Comparison of ENCODE assay signal across 25 cellular contexts in genomic region chr5:5055708-5056107, GRCh38.
DNase-seq lines count a peak whose midpoint lies in the region; ATAC-seq, FAIRE-seq and TF ChIP-seq lines count a peak whose summit lies in the region.
"Had no signal": no experiment of that assay in that cellular context is flagged by ENCODE, and none has a peak within 500 bp of the region (broad histone marks: within the 10 kb centered on the region; RNA-seq: fewer than 3 reads in every experiment).

No MANE protein-coding gene starts in this region.

- no peak for TF ChIP-seq CTCF in HepG2 (CRISPR knock-in tag; IDR thresholded peaks at IDR 0.05)
- no peak for TF ChIP-seq CTCF in right lobe of liver (IDR thresholded peaks at IDR 0.05)
- no peak for TF ChIP-seq CTCF in K562 (IDR thresholded peaks at IDR 0.05 in 2 of 3, conservative IDR thresholded peaks at IDR 0.05 in 1 of 3; ENCODE audit: insufficient read depth in 2 of 3, low read depth in 1 of 3, low read length in 3 of 3)
- no peak for TF ChIP-seq CTCF in kidney (IDR thresholded peaks at IDR 0.05; ENCODE audit: borderline replicate concordance, extremely low read depth, insufficient read depth)
- TF ChIP-seq CTCF in WERI-Rb-1 (IDR thresholded peaks at IDR 0.05; ENCODE audit: low read depth, low read length), result no peak

- intact Hi-C loops in HepG2 (cut with micrococcal nuclease; ENCODE audit: unreplicated experiment) (no loop called here), right lobe of liver (cut with DNase I) (no loop called here), K562 (cut with micrococcal nuclease) (no loop called here), kidney (cut with DNase I) (no loop called here)

- no peaks in the 10 kb centered on the region; a peak in 1 of 5 replicates for H3K27me3 ChIP-seq in HepG2 (ENCODE audit: control insufficient read depth in 1 of 2, insufficient read depth in 2 of 2, low read length in 2 of 2)
- no peaks in the 10 kb centered on the region for H3K27me3 ChIP-seq in right lobe of liver
- H3K27me3 ChIP-seq in K562 (ENCODE audit: control insufficient read depth in 2 of 2, insufficient read depth in 2 of 2, low read length in 2 of 2), result no peaks in the 10 kb centered on the region
- peaks cover 95% of the 10 kb centered on the region for H3K27me3 ChIP-seq in WERI-Rb-1 (ENCODE audit: insufficient read depth, low read depth, severe bottlenecking)
- H3K27me3 ChIP-seq: BLaER1 had no signal

- 27% methylated on average over 1 of the region's 1 CpG for WGBS in HepG2 (ENCODE audit: low lambda C conversion rate)
- 76% methylated on average over 1 of the region's 1 CpG for WGBS in right lobe of liver (ENCODE audit: insufficient coverage, low coverage, low lambda C conversion rate, missing lambda C conversion rate)
- WGBS in K562 (ENCODE audit: insufficient coverage, low coverage, missing lambda C conversion rate), result 5% methylated on average over 1 of the region's 1 CpG

- DNase-seq in HepG2 (ENCODE audit: low spot score) (no peak), right lobe of liver (no peak), K562 (ENCODE audit: extremely low read depth in 1 of 4, low spot score in 3 of 4) (no peak), kidney (no peak), WERI-Rb-1 (no peak), cerebellar nuclear complex (lab: John Stamatoyannopoulos, UW) (no peak)
- DNase-seq: ACHN; BE2C; C1 segment of cervical spinal cord; CD4-positive, alpha-beta memory T cell; CD4-positive, CD25-positive, alpha-beta regulatory T cell; CD8-positive, alpha-beta memory T cell; COR-L47; DMS 273 treated with DMSO at 0.1 percent for 48 hours; DMS153; DMS53; DMS79; DND-41; EL; GDM1 had no signal

- POLR2A ChIA-PET in HepG2 (lab: Yijun Ruan, JAX) (no interaction called here), K562 (lab: Yijun Ruan, JAX) (no interaction called here)

- TF ChIP-seq RAD21 in HepG2 (CRISPR knock-in tag; IDR thresholded peaks at IDR 0.05) (no peak), K562 (CRISPR knock-in tag; conservative IDR thresholded peaks at IDR 0.05 in 1 of 2, IDR thresholded peaks at IDR 0.05 in 1 of 2) (no peak)

- no peaks in the 10 kb centered on the region for H3K36me3 ChIP-seq in HepG2 (replicated peaks in 1 of 2; ENCODE audit: control insufficient read depth in 1 of 2, insufficient read depth in 2 of 2, low read length in 2 of 2)
- H3K36me3 ChIP-seq in right lobe of liver, result no peaks in the 10 kb centered on the region
- no peaks in the 10 kb centered on the region for H3K36me3 ChIP-seq in K562 (ENCODE audit: control insufficient read depth, insufficient read depth, low read length)
- H3K36me3 ChIP-seq in kidney (ENCODE audit: control insufficient read depth in 1 of 2, insufficient read depth in 2 of 2, low read length in 2 of 2), result no peaks in the 10 kb centered on the region
- no peaks in the 10 kb centered on the region for H3K36me3 ChIP-seq in WERI-Rb-1
- H3K36me3 ChIP-seq: BE2C, BLaER1 had no signal

- H3K4me2 ChIP-seq in HepG2 (ENCODE audit: low read depth, low read length), result no peak overlapping the region
- H3K4me2 ChIP-seq in K562 (ENCODE audit: insufficient read depth, low read length), result no peak overlapping the region
- H3K4me2 ChIP-seq: BLaER1 had no signal

- BruUV-seq in HepG2 (replicated peaks; lab: Mats Ljungman, UMichigan) (no TSS peak), K562 (replicated peaks; lab: Mats Ljungman, UMichigan) (no TSS peak)

- TF ChIP-seq POLR2A in HepG2 (IDR thresholded peaks at IDR 0.05; ENCODE audit: insufficient read depth in 1 of 2, low read depth in 2 of 2, low read length in 2 of 2), result no peak
- no peak for TF ChIP-seq POLR2A in right lobe of liver (IDR thresholded peaks at IDR 0.05)
- TF ChIP-seq POLR2A in K562 (conservative IDR thresholded peaks at IDR 0.05), result no peak

- FAIRE-seq in HepG2 (lab: Jason Lieb, UNC) (no peak), K562 (lab: Jason Lieb, UNC) (no peak), kidney (lab: Jason Lieb, UNC) (peak; percentile 21)
- FAIRE-seq: GM12878, GM12892, GM18507 had no signal

- H3K9me3 ChIP-seq in HepG2 (ENCODE audit: low read length), result no peaks in the 10 kb centered on the region
- no peaks in the 10 kb centered on the region for H3K9me3 ChIP-seq in right lobe of liver
- no peaks in the 10 kb centered on the region for H3K9me3 ChIP-seq in K562 (replicated peaks; ENCODE audit: control insufficient read depth, insufficient read depth, low read depth, low read length)
- H3K9me3 ChIP-seq in kidney (ENCODE audit: control insufficient read depth in 1 of 2, low read length in 2 of 2), result no peaks in the 10 kb centered on the region
- H3K9me3 ChIP-seq in WERI-Rb-1 (ENCODE audit: severe bottlenecking), result no peaks in the 10 kb centered on the region
- H3K9me3 ChIP-seq: BE2C, BLaER1 had no signal

- H3K4me3 ChIP-seq in HepG2 (replicated peaks in 1 of 3; ENCODE audit: insufficient read depth in 1 of 3, low read depth in 2 of 3, low read length in 3 of 3) (no peak overlapping the region), right lobe of liver (no peak overlapping the region), K562 (no peak overlapping the region), kidney (ENCODE audit: low read length in 2 of 2) (no peak overlapping the region), WERI-Rb-1 (ENCODE audit: low read depth, low read length) (no peak overlapping the region)
- H3K4me3 ChIP-seq: BLaER1, GM12878 had no signal

- H3K9me1 ChIP-seq in K562 (ENCODE audit: control insufficient read depth, insufficient read depth, low read length), result no peaks in the 10 kb centered on the region

- ATAC-seq in HepG2 (no peak), right lobe of liver (no peak), K562 (no peak)
- ATAC-seq: GM12878 had no signal

- TF ChIP-seq EP300 in HepG2 (IDR thresholded peaks at IDR 0.05; ENCODE audit: low read depth in 2 of 2, low read length in 2 of 2) (no peak), HepG2 (CRISPR knock-in tag; IDR thresholded peaks at IDR 0.05; ENCODE audit: borderline replicate concordance) (no peak), K562 (IDR thresholded peaks at IDR 0.05; ENCODE audit: low read length) (no peak)

- no peak overlapping the region for H3K27ac ChIP-seq in HepG2 (ENCODE audit: extremely low read length, insufficient read depth, low read length)
- no peak overlapping the region for H3K27ac ChIP-seq in right lobe of liver
- no peak overlapping the region for H3K27ac ChIP-seq in K562 (ENCODE audit: extremely low read depth, low read depth, low read length)
- H3K27ac ChIP-seq in kidney (ENCODE audit: low read depth in 2 of 2, low read length in 2 of 2), result no peak overlapping the region
- H3K27ac ChIP-seq in WERI-Rb-1, result no peak overlapping the region
- H3K27ac ChIP-seq: 22Rv1, BLaER1 had no signal

- H3K79me2 ChIP-seq in HepG2 (ENCODE audit: insufficient read depth, low read length) (no peaks in the 10 kb centered on the region), K562 (ENCODE audit: control insufficient read depth, insufficient read depth, low read length) (no peaks in the 10 kb centered on the region)

- no peaks in the 10 kb centered on the region for H4K20me1 ChIP-seq in HepG2 (ENCODE audit: insufficient read depth, low read length)
- no peaks in the 10 kb centered on the region; the same call in none of the 2 replicates for H4K20me1 ChIP-seq in K562 (replicated peaks; ENCODE audit: control insufficient read depth, insufficient read depth, low read length)
- H4K20me1 ChIP-seq: BLaER1 had no signal

- in situ Hi-C loops in HepG2 (cut with HindIII; ENCODE audit: extremely low pct_ligation_motif_present, low pct_unique_long_range_greater_than_20kb), result no loop called here
- in situ Hi-C loops in K562 (cut with MboI), result no loop called here

- CTCF ChIA-PET in HepG2 (lab: Yijun Ruan, JAX; ENCODE audit: low intra/inter-chr PET ratio, low total read pairs) (no interaction called here), K562 (lab: Yijun Ruan, JAX; ENCODE audit: low intra/inter-chr PET ratio) (no interaction called here)

- H3K9ac ChIP-seq in HepG2 (ENCODE audit: insufficient read depth, low read depth, low read length) (no peak overlapping the region), K562 (ENCODE audit: insufficient read depth in 1 of 2, low read depth in 2 of 2, low read length in 2 of 2) (no peak overlapping the region), kidney (ENCODE audit: low read length in 2 of 2) (no peak overlapping the region)
- H3K9ac ChIP-seq: BLaER1 had no signal

- H3K4me1 ChIP-seq in HepG2 (ENCODE audit: insufficient read depth, low read length), result no peaks in the 10 kb centered on the region
- no peaks in the 10 kb centered on the region for H3K4me1 ChIP-seq in right lobe of liver
- no peaks in the 10 kb centered on the region for H3K4me1 ChIP-seq in K562 (replicated peaks in 1 of 2; ENCODE audit: control insufficient read depth in 2 of 2, insufficient read depth in 2 of 2, low read length in 2 of 2)
- peaks cover 0 to 10% of the 10 kb centered on the region in 2 donors for H3K4me1 ChIP-seq in kidney (ENCODE audit: control insufficient read depth in 1 of 2, insufficient read depth in 1 of 2, low read depth in 1 of 2, low read length in 2 of 2)
- H3K4me1 ChIP-seq: BE2C, BLaER1 had no signal

- H2AFZ ChIP-seq in HepG2 (ENCODE audit: low read length), result no peak overlapping the region
- H2AFZ ChIP-seq in K562 (ENCODE audit: low read depth, low read length), result no peak overlapping the region

TF ChIP-seq in HepG2, 621 proteins besides CTCF, POLR2A, EP300 and RAD21 (continues in another document):
- TF ChIP-seq MAFK (conservative IDR thresholded peaks at IDR 0.05 in 1 of 2, IDR thresholded peaks at IDR 0.05 in 1 of 2; ENCODE audit: low read length in 2 of 2) (peak; percentile 80 to 94), GABPB1 (CRISPR knock-in tag; IDR thresholded peaks at IDR 0.05) (no peak), GTF2F1 (IDR thresholded peaks at IDR 0.05; ENCODE audit: low read length) (no peak), MAFF (IDR thresholded peaks at IDR 0.05; ENCODE audit: low read depth, low read length) (peak; percentile 89)

TF ChIP-seq in K562, 482 proteins besides CTCF, POLR2A, EP300 and RAD21:
- TF ChIP-seq MAFF (IDR thresholded peaks at IDR 0.05; ENCODE audit: low read length) (peak; percentile 47; the same call in 1 of the 2 replicates), MAFK (IDR thresholded peaks at IDR 0.05; ENCODE audit: low read length) (peak; percentile 50; the same call in 1 of the 2 replicates), ZNF316 (IDR thresholded peaks at IDR 0.05) (peak; percentile 46; the same call in 1 of the 2 replicates), NR2C2 (CRISPR knock-in tag; IDR thresholded peaks at IDR 0.05) (no peak), NR2C2 (tag; IDR thresholded peaks at IDR 0.05) (no peak)

Comparison
In these comparisons a context has a peak if more than half of its experiments do, and no peak if none do; other contexts are left out.
1. Of the 241 proteins assayed by ChIP-seq in both HepG2 and K562: peak only in HepG2: none; only in K562: none; in both: MAFF and MAFK; in neither: 239.